In genomic region chr12:49060237-49061156, GRCh38 we compare ENCODE assay signal across 1 cellular context.
TF ChIP-seq lines count a peak whose summit lies in the region.

A gene with protein sequence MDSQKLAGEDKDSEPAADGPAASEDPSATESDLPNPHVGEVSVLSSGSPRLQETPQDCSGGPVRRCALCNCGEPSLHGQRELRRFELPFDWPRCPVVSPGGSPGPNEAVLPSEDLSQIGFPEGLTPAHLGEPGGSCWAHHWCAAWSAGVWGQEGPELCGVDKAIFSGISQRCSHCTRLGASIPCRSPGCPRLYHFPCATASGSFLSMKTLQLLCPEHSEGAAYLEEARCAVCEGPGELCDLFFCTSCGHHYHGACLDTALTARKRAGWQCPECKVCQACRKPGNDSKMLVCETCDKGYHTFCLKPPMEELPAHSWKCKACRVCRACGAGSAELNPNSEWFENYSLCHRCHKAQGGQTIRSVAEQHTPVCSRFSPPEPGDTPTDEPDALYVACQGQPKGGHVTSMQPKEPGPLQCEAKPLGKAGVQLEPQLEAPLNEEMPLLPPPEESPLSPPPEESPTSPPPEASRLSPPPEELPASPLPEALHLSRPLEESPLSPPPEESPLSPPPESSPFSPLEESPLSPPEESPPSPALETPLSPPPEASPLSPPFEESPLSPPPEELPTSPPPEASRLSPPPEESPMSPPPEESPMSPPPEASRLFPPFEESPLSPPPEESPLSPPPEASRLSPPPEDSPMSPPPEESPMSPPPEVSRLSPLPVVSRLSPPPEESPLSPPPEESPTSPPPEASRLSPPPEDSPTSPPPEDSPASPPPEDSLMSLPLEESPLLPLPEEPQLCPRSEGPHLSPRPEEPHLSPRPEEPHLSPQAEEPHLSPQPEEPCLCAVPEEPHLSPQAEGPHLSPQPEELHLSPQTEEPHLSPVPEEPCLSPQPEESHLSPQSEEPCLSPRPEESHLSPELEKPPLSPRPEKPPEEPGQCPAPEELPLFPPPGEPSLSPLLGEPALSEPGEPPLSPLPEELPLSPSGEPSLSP (N-terminal part only) (minus strand): TSS chr12:49060794. CDS start chr12:49055324, 5,470 bp downstream.

TF ChIP-seq in HepG2, 621 proteins besides CTCF, POLR2A, EP300 and RAD21 (continued from another document and continues in another):
- no peak for TF ChIP-seq BCLAF1 (IDR thresholded peaks at IDR 0.05)
- TF ChIP-seq, protein P1, sequence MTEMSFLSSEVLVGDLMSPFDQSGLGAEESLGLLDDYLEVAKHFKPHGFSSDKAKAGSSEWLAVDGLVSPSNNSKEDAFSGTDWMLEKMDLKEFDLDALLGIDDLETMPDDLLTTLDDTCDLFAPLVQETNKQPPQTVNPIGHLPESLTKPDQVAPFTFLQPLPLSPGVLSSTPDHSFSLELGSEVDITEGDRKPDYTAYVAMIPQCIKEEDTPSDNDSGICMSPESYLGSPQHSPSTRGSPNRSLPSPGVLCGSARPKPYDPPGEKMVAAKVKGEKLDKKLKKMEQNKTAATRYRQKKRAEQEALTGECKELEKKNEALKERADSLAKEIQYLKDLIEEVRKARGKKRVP (CRISPR knock-in tag; IDR thresholded peaks at IDR 0.05): peak in 1 of 2 experiments; percentile 80; a peak in 2 of 4 replicates
- peak; percentile 90 for TF ChIP-seq ZFX (CRISPR knock-in tag; IDR thresholded peaks at IDR 0.05; ENCODE audit: low read depth)
- TF ChIP-seq, protein P2, sequence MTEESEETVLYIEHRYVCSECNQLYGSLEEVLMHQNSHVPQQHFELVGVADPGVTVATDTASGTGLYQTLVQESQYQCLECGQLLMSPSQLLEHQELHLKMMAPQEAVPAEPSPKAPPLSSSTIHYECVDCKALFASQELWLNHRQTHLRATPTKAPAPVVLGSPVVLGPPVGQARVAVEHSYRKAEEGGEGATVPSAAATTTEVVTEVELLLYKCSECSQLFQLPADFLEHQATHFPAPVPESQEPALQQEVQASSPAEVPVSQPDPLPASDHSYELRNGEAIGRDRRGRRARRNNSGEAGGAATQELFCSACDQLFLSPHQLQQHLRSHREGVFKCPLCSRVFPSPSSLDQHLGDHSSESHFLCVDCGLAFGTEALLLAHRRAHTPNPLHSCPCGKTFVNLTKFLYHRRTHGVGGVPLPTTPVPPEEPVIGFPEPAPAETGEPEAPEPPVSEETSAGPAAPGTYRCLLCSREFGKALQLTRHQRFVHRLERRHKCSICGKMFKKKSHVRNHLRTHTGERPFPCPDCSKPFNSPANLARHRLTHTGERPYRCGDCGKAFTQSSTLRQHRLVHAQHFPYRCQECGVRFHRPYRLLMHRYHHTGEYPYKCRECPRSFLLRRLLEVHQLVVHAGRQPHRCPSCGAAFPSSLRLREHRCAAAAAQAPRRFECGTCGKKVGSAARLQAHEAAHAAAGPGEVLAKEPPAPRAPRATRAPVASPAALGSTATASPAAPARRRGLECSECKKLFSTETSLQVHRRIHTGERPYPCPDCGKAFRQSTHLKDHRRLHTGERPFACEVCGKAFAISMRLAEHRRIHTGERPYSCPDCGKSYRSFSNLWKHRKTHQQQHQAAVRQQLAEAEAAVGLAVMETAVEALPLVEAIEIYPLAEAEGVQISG (CRISPR knock-in tag; IDR thresholded peaks at IDR 0.05): peak; percentile 93
- TF ChIP-seq CREM (IDR thresholded peaks at IDR 0.05): peak; percentile 92
- TF ChIP-seq CREM (CRISPR knock-in tag; IDR thresholded peaks at IDR 0.05): peak; percentile 61; the same call in 1 of the 2 replicates
- peak; percentile 59; the same call in 1 of the 2 replicates for TF ChIP-seq ZNF441 (CRISPR knock-in tag; IDR thresholded peaks at IDR 0.05; ENCODE audit: borderline replicate concordance)
- peak; percentile 94; the same call in 1 of the 2 replicates for TF ChIP-seq DNMT3B (CRISPR knock-in tag; conservative IDR thresholded peaks at IDR 0.05)
- TF ChIP-seq PTBP1 (IDR thresholded peaks at IDR 0.05; ENCODE audit: low read depth, low read length, poor library complexity, severe bottlenecking): peak; percentile 16
- no peak; a peak in 1 of 4 replicates for TF ChIP-seq MAFK (conservative IDR thresholded peaks at IDR 0.05 in 1 of 2, IDR thresholded peaks at IDR 0.05 in 1 of 2; ENCODE audit: low read length in 2 of 2)
- TF ChIP-seq, protein P3, sequence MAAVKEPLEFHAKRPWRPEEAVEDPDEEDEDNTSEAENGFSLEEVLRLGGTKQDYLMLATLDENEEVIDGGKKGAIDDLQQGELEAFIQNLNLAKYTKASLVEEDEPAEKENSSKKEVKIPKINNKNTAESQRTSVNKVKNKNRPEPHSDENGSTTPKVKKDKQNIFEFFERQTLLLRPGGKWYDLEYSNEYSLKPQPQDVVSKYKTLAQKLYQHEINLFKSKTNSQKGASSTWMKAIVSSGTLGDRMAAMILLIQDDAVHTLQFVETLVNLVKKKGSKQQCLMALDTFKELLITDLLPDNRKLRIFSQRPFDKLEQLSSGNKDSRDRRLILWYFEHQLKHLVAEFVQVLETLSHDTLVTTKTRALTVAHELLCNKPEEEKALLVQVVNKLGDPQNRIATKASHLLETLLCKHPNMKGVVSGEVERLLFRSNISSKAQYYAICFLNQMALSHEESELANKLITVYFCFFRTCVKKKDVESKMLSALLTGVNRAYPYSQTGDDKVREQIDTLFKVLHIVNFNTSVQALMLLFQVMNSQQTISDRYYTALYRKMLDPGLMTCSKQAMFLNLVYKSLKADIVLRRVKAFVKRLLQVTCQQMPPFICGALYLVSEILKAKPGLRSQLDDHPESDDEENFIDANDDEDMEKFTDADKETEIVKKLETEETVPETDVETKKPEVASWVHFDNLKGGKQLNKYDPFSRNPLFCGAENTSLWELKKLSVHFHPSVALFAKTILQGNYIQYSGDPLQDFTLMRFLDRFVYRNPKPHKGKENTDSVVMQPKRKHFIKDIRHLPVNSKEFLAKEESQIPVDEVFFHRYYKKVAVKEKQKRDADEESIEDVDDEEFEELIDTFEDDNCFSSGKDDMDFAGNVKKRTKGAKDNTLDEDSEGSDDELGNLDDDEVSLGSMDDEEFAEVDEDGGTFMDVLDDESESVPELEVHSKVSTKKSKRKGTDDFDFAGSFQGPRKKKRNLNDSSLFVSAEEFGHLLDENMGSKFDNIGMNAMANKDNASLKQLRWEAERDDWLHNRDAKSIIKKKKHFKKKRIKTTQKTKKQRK (IDR thresholded peaks at IDR 0.05; ENCODE audit: low read length): no peak
- TF ChIP-seq NCOR1 (IDR thresholded peaks at IDR 0.05; ENCODE audit: borderline replicate concordance, low read length): no peak; the same call in 1 of the 2 replicates
- peak; percentile 82 for TF ChIP-seq ZNF317 (CRISPR knock-in tag; IDR thresholded peaks at IDR 0.05)
- TF ChIP-seq ZBTB7A (CRISPR knock-in tag; IDR thresholded peaks at IDR 0.05): peak; percentile 56
- TF ChIP-seq ZNF776 (CRISPR knock-in tag; IDR thresholded peaks at IDR 0.05): peak; percentile 93
- TF ChIP-seq GABPB1 (CRISPR knock-in tag; IDR thresholded peaks at IDR 0.05): peak; percentile 92
- TF ChIP-seq GATAD1 (CRISPR knock-in tag; IDR thresholded peaks at IDR 0.05): peak; percentile 89
- TF ChIP-seq MTF1 (CRISPR knock-in tag; IDR thresholded peaks at IDR 0.05): no peak
- TF ChIP-seq NPAS2 (CRISPR knock-in tag; IDR thresholded peaks at IDR 0.05; ENCODE audit: borderline replicate concordance): no peak
- TF ChIP-seq TCF12 (IDR thresholded peaks at IDR 0.05): no peak
- peak; percentile 85; the same call in 1 of the 2 replicates for TF ChIP-seq TCF12 (CRISPR knock-in tag; IDR thresholded peaks at IDR 0.05)
- no peak for TF ChIP-seq ZNF354B (CRISPR knock-in tag; IDR thresholded peaks at IDR 0.05)
- TF ChIP-seq HNRNPLL (IDR thresholded peaks at IDR 0.05; ENCODE audit: low read depth, low read length, poor library complexity, severe bottlenecking): peak; percentile 79
- peak; percentile 52 for TF ChIP-seq TFAP4 (IDR thresholded peaks at IDR 0.05; ENCODE audit: borderline replicate concordance, low read depth)
- TF ChIP-seq, protein P4, sequence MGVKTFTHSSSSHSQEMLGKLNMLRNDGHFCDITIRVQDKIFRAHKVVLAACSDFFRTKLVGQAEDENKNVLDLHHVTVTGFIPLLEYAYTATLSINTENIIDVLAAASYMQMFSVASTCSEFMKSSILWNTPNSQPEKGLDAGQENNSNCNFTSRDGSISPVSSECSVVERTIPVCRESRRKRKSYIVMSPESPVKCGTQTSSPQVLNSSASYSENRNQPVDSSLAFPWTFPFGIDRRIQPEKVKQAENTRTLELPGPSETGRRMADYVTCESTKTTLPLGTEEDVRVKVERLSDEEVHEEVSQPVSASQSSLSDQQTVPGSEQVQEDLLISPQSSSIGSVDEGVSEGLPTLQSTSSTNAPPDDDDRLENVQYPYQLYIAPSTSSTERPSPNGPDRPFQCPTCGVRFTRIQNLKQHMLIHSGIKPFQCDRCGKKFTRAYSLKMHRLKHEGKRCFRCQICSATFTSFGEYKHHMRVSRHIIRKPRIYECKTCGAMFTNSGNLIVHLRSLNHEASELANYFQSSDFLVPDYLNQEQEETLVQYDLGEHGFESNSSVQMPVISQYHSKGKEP (CRISPR knock-in tag; IDR thresholded peaks at IDR 0.05): peak; percentile 56; the same call in 1 of the 2 replicates
- no peak for TF ChIP-seq IKZF4 (CRISPR knock-in tag; IDR thresholded peaks at IDR 0.05; ENCODE audit: borderline replicate concordance, low read depth, not compliant biosample characterization)
- TF ChIP-seq ZNF280D (CRISPR knock-in tag; IDR thresholded peaks at IDR 0.05): peak; percentile 72
- TF ChIP-seq TCF7L2 (IDR thresholded peaks at IDR 0.05; ENCODE audit: low read depth, low read length): no peak
- TF ChIP-seq, protein P5, sequence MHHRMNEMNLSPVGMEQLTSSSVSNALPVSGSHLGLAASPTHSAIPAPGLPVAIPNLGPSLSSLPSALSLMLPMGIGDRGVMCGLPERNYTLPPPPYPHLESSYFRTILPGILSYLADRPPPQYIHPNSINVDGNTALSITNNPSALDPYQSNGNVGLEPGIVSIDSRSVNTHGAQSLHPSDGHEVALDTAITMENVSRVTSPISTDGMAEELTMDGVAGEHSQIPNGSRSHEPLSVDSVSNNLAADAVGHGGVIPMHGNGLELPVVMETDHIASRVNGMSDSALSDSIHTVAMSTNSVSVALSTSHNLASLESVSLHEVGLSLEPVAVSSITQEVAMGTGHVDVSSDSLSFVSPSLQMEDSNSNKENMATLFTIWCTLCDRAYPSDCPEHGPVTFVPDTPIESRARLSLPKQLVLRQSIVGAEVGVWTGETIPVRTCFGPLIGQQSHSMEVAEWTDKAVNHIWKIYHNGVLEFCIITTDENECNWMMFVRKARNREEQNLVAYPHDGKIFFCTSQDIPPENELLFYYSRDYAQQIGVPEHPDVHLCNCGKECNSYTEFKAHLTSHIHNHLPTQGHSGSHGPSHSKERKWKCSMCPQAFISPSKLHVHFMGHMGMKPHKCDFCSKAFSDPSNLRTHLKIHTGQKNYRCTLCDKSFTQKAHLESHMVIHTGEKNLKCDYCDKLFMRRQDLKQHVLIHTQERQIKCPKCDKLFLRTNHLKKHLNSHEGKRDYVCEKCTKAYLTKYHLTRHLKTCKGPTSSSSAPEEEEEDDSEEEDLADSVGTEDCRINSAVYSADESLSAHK (CRISPR knock-in tag; IDR thresholded peaks at IDR 0.05; ENCODE audit: borderline replicate concordance): no peak
- peak; percentile 68 for TF ChIP-seq TBL1XR1 (IDR thresholded peaks at IDR 0.05; ENCODE audit: borderline replicate concordance, low read length, partially characterized antibody)
- TF ChIP-seq, protein P6, sequence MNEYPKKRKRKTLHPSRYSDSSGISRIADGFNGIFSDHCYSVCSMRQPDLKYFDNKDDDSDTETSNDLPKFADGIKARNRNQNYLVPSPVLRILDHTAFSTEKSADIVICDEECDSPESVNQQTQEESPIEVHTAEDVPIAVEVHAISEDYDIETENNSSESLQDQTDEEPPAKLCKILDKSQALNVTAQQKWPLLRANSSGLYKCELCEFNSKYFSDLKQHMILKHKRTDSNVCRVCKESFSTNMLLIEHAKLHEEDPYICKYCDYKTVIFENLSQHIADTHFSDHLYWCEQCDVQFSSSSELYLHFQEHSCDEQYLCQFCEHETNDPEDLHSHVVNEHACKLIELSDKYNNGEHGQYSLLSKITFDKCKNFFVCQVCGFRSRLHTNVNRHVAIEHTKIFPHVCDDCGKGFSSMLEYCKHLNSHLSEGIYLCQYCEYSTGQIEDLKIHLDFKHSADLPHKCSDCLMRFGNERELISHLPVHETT (CRISPR knock-in tag; conservative IDR thresholded peaks at IDR 0.05): peak; percentile 76; the same call in 1 of the 2 replicates
- no peak for TF ChIP-seq ZNF570 (CRISPR knock-in tag; IDR thresholded peaks at IDR 0.05; ENCODE audit: borderline replicate concordance)
